ENCODE assay signal across 19 cellular contexts in genomic region chr12:1801285-1801975, GRCh38. TPM values are rescaled to one million over a fixed set of nuclear protein-coding genes. Genes with fewer than 3 reads are reported as not detected.
A peak's percentile ranks its signal among the peaks of the same experiment; 100 is the strongest.
DNase-seq lines count a peak whose midpoint lies in the region; ATAC-seq lines count a peak whose summit lies in the region.
"Had no signal": no experiment of that assay in that cellular context is flagged by ENCODE, and none has a peak within 500 bp of the region (broad histone marks: within the 10 kb centered on the region; RNA-seq: fewer than 3 reads in every experiment).

No MANE protein-coding gene starts in this region.

- POLR2A ChIA-PET in activated naive CD8-positive, alpha-beta T cell treated with anti-CD3 and anti-CD28 coated beads, Interleukin-2, amount 10 ng/mL, durations not matched to agents 7 days and 5 days (lab: Charles Lee) = no interaction called here

- peaks cover 7% of the 10 kb centered on the region for H3K4me1 Mint-ChIP-seq in activated naive CD8-positive, alpha-beta T cell treated with anti-CD3 and anti-CD28 coated beads, Interleukin-2, amount 10 ng/mL, durations not matched to agents 7 days and 5 days
- peaks cover 5% of the 10 kb centered on the region for H3K4me1 Mint-ChIP-seq in activated naive CD8-positive, alpha-beta T cell treated with anti-CD3 and anti-CD28 coated beads for 36 hours

- DNase-seq in activated naive CD8-positive, alpha-beta T cell treated with anti-CD3 and anti-CD28 coated beads, Interleukin-2, amount 10 ng/mL, durations not matched to agents 7 days and 5 days = peak; percentile 15
- no peak for DNase-seq in activated naive CD8-positive, alpha-beta T cell treated with anti-CD3 and anti-CD28 coated beads for 36 hours
- peak; percentile 37 for DNase-seq in amniotic epithelial cell (ENCODE audit: low read depth)
- peak; percentile 76 for DNase-seq in mesenteric fat pad (ENCODE audit: low spot score)
- DNase-seq in ureter (ENCODE audit: low spot score) = peak; percentile 36
- no peak for DNase-seq in DMS153 treated with DMSO at 0.1 percent for 48 hours (lab: John Stamatoyannopoulos, UW; ENCODE audit: unreplicated experiment)
- DNase-seq in T-helper 2 cell = no peak
- DNase-seq: activated CD4-positive, CD25-positive, alpha-beta regulatory T cell; activated naive CD4-positive, alpha-beta T cell treated with anti-CD3 and anti-CD28 coated beads, Interleukin-2, amount 50 U/mL, for 16 hours; NCI-H345; NK-92 treated with Interleukin-12 subunit alpha and Interleukin-12 subunit beta, amount 100 ng/mL, for 24 hours had no signal

- H3K27me3 Mint-ChIP-seq in activated naive CD8-positive, alpha-beta T cell treated with anti-CD3 and anti-CD28 coated beads, Interleukin-2, amount 10 ng/mL, durations not matched to agents 7 days and 5 days = no peaks in the 10 kb centered on the region
- H3K27me3 Mint-ChIP-seq in activated naive CD8-positive, alpha-beta T cell treated with anti-CD3 and anti-CD28 coated beads for 36 hours = no peaks in the 10 kb centered on the region

- no peak overlapping the region for H3K4me3 Mint-ChIP-seq in activated naive CD8-positive, alpha-beta T cell treated with anti-CD3 and anti-CD28 coated beads, Interleukin-2, amount 10 ng/mL, durations not matched to agents 7 days and 5 days
- H3K4me3 Mint-ChIP-seq in activated naive CD8-positive, alpha-beta T cell treated with anti-CD3 and anti-CD28 coated beads for 36 hours = no peak overlapping the region
- H3K4me3 Mint-ChIP-seq: neural crest cell had no signal

- no peak overlapping the region for H3K27ac Mint-ChIP-seq in activated naive CD8-positive, alpha-beta T cell treated with anti-CD3 and anti-CD28 coated beads, Interleukin-2, amount 10 ng/mL, durations not matched to agents 7 days and 5 days
- no peak overlapping the region for H3K27ac Mint-ChIP-seq in activated naive CD8-positive, alpha-beta T cell treated with anti-CD3 and anti-CD28 coated beads for 36 hours

- ATAC-seq in activated naive CD8-positive, alpha-beta T cell treated with anti-CD3 and anti-CD28 coated beads, Interleukin-2, amount 10 ng/mL, durations not matched to agents 7 days and 5 days (ENCODE audit: low read depth) = no peak
- no peak for ATAC-seq in HG03378 (IDR thresholded peaks at IDR 0.05; ENCODE audit: unreplicated experiment)
- ATAC-seq: HCT116, right cardiac atrium, Right ventricle myocardium inferior had no signal

- peaks cover 1% of the 10 kb centered on the region for H3K9me3 Mint-ChIP-seq in activated naive CD8-positive, alpha-beta T cell treated with anti-CD3 and anti-CD28 coated beads, Interleukin-2, amount 10 ng/mL, durations not matched to agents 7 days and 5 days
- no peaks in the 10 kb centered on the region for H3K9me3 Mint-ChIP-seq in activated naive CD8-positive, alpha-beta T cell treated with anti-CD3 and anti-CD28 coated beads for 36 hours
- H3K9me3 Mint-ChIP-seq: neural crest cell had no signal

- H3K36me3 Mint-ChIP-seq in activated naive CD8-positive, alpha-beta T cell treated with anti-CD3 and anti-CD28 coated beads, Interleukin-2, amount 10 ng/mL, durations not matched to agents 7 days and 5 days = no peaks in the 10 kb centered on the region
- no peaks in the 10 kb centered on the region for H3K36me3 Mint-ChIP-seq in activated naive CD8-positive, alpha-beta T cell treated with anti-CD3 and anti-CD28 coated beads for 36 hours

RNA-seq across cellular contexts. Expression of gene LRTM2, which starts 18.9 kb away (rescaled TPM):
- total RNA-seq in activated naive CD8-positive, alpha-beta T cell treated with anti-CD3 and anti-CD28 coated beads, Interleukin-2, amount 10 ng/mL, durations not matched to agents 7 days and 5 days = not detected
- not detected for total RNA-seq in activated naive CD8-positive, alpha-beta T cell treated with anti-CD3 and anti-CD28 coated beads for 36 hours
- total RNA-seq in mesenteric fat pad (not detected), ureter (not detected)
- total RNA-seq: Daoy, hepatocyte, HT-29, right cardiac atrium, Right ventricle myocardium inferior had no signal

Comparison
In these comparisons a context has a peak if more than half of its experiments do, and no peak if none do; other contexts are left out.
1. DNase-seq: peak in activated naive CD8-positive, alpha-beta T cell treated with anti-CD3 and anti-CD28 coated beads, Interleukin-2, amount 10 ng/mL, durations not matched to agents 7 days and 5 days (single experiment), amniotic epithelial cell (single experiment), mesenteric fat pad (single experiment) and ureter (single experiment); none in activated naive CD8-positive, alpha-beta T cell treated with anti-CD3 and anti-CD28 coated beads for 36 hours (single experiment), DMS153 treated with DMSO at 0.1 percent for 48 hours (single experiment) and T-helper 2 cell (0 of 5).